8 cellular contexts compared by ENCODE assay signal in the genomic region with DNA sequence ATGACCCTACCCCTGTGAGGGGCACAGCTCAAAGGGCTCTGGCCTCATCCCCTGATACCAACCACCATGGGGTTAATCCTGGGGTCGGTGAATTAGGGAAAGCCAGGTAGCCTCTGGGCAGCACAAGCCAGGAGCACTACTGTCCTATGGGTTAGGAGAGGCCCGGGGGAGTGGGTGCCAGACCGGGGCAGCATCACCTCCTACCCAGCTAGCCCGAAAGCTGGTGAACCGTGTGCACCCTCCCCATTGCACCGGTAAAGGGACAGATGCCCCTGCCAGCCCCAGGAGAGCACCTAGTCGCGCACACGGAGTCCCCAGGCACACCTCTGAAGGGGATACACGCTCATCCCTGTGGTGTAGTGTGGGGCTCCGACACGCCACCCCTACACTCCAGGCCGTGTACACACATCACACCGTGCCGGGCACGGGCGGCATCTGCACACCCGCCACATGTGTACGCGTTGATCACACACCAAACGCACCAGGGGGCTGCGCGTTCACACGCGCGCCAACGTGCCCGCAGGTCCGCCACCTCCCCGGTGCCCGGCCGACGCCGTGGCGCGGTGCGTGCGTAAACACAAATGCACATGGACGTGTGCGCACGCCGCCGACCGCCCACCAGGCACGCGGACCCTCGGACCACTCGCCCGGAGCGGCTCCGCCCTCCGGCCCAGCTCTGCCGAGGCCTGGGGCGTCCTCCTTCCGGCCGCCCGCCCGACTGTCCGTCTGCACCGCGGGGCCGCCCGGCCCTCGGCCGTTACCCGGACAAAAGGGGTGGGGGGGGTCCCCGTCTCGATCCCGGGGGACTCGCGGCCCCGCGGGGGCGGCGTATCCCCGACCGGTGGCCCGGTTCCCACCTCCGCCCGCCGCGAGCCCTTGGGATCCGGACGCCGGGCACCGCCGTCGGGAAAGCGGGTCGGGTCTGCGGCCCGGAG. TPM values are rescaled to one million over a fixed set of nuclear protein-coding genes. Genes with fewer than 3 reads are reported as not detected.
DNase-seq lines count a peak whose midpoint lies in the region; ATAC-seq and TF ChIP-seq lines count a peak whose summit lies in the region.

No MANE protein-coding gene starts in this region.

- no peak overlapping the region for H2BK120ac ChIP-seq in H9 (ENCODE audit: low read depth, low read length, poor library complexity, severe bottlenecking)

- TF ChIP-seq POLR2A in testis (IDR thresholded peaks at IDR 0.05): no peak

- H2AFZ ChIP-seq in H9 (ENCODE audit: low read length): no peak overlapping the region

- CTCF ChIA-PET in AG04450 (lab: Charles Lee): interaction anchor here (0.6 to 1.1 kb wide), 2 partner anchors 9 to 134 kb away, joined by 3 to 4 read pairs; no protein-coding TSS in a partner anchor

- H3K56ac ChIP-seq in H9 (ENCODE audit: insufficient read length, low read depth, low read length): no peak overlapping the region

- peak overlapping the region; percentile 89 for H3K4me2 ChIP-seq in H9 (ENCODE audit: insufficient read depth, insufficient read length, low read length)

- H3K4me1 Mint-ChIP-seq in H9: peaks cover 29 to 40% of the 10 kb centered on the region in 2 experiments
- H3K4me1 Mint-ChIP-seq in dendritic cell treated with granulocyte-macrophage colony-stimulating factor and Interleukin-4, amounts not matched to agents 40 ng/mL and 50 ng/mL, for 4 days (ENCODE audit: low read depth): peaks cover 61% of the 10 kb centered on the region

- no peak overlapping the region for H3T11ph ChIP-seq in H9 (ENCODE audit: low read length)

- no peak overlapping the region for H2BK5ac ChIP-seq in H9 (ENCODE audit: insufficient read length, low read length)

- peaks cover 12% of the 10 kb centered on the region for H3K23me2 ChIP-seq in H9 (ENCODE audit: insufficient read length, low read depth, low read length, poor library complexity, severe bottlenecking)

- no peak overlapping the region for H2BK12ac ChIP-seq in H9 (ENCODE audit: insufficient read length, low read depth, low read length)

- no peaks in the 10 kb centered on the region for H4K20me1 ChIP-seq in H9 (ENCODE audit: control insufficient read depth, insufficient read depth, insufficient read length)

- peak overlapping the region; percentile 13 for H4K5ac ChIP-seq in H9 (ENCODE audit: insufficient read length, low read depth, low read length)

- H2AK5ac ChIP-seq in H9 (ENCODE audit: insufficient read length, low read length): no peak overlapping the region

- H3K27me3 Mint-ChIP-seq in H9 (ENCODE audit: low read depth): peaks cover 1% of the 10 kb centered on the region; the same call in 1 of the 2 replicates
- H3K27me3 Mint-ChIP-seq in dendritic cell treated with granulocyte-macrophage colony-stimulating factor and Interleukin-4, amounts not matched to agents 40 ng/mL and 50 ng/mL, for 4 days: no peaks in the 10 kb centered on the region

- no peaks in the 10 kb centered on the region for H3K27me3 ChIP-seq in AG04450 (ENCODE audit: control insufficient read depth, insufficient read depth, low read length)
- no peaks in the 10 kb centered on the region for H3K27me3 ChIP-seq in H9 (ENCODE audit: insufficient read depth, low read length)
- no peaks in the 10 kb centered on the region for H3K27me3 ChIP-seq in testis

- intact Hi-C loops in dendritic cell treated with granulocyte-macrophage colony-stimulating factor and Interleukin-4, amounts not matched to agents 40 ng/mL and 50 ng/mL, for 4 days (cut with micrococcal nuclease): no loop called here
- intact Hi-C loops in testis (cut with DNase I; ENCODE audit: low total_unique reads): loop anchor here (10.0 kb wide), 1 partner anchor 81 kb away; a partner anchor contains a TSS

- H3K27ac ChIP-seq in AG04450 (ENCODE audit: low read depth, low read length) (no peak overlapping the region), H9 (ENCODE audit: insufficient read length, low read depth, low read length) (no peak overlapping the region), mesodermal cell (ENCODE audit: low read depth, low read length, severe bottlenecking) (peak overlapping the region; percentile 87), testis (peak overlapping the region in 1 of 2 donors; percentile 93)

- peak overlapping the region; percentile 78 for H3K18ac ChIP-seq in H9 (ENCODE audit: insufficient read length, low read depth, low read length)

- no peak overlapping the region for H2BK15ac ChIP-seq in H9 (ENCODE audit: low read depth, low read length)

- H3K4me1 ChIP-seq in H9 (ENCODE audit: insufficient read depth, low read length) (no peaks in the 10 kb centered on the region), mesodermal cell (ENCODE audit: control insufficient read depth, insufficient read depth, low read length, poor library complexity, severe bottlenecking) (peaks cover 16% of the 10 kb centered on the region), testis (peaks cover 32% of the 10 kb centered on the region)

- POLR2A ChIA-PET in AG04450 (lab: Yijun Ruan, JAX): interaction anchor here (0.9 kb wide), 1 partner anchor 65 kb away, joined by 3 read pairs; no protein-coding TSS in a partner anchor

- H3K79me2 ChIP-seq in H9 (ENCODE audit: insufficient read depth, low read length): peaks cover 20% of the 10 kb centered on the region; the same call in 1 of the 2 replicates

- peak overlapping the region; percentile 95 for H3K14ac ChIP-seq in H9 (ENCODE audit: insufficient read depth, low read length)

- no peak for ATAC-seq in HG03135 (IDR thresholded peaks at IDR 0.05; ENCODE audit: unreplicated experiment)

- H3K4me3 ChIP-seq in AG04450 (ENCODE audit: low read depth, low read length) (peak overlapping the region; percentile 84), mesodermal cell (ENCODE audit: extremely low read depth, insufficient read depth, low read length, poor library complexity, severe bottlenecking) (peak overlapping the region; percentile 67), testis (peak overlapping the region; percentile 82 to 89)

- peak overlapping the region; percentile 80 to 84 for H3K4me3 Mint-ChIP-seq in H9
- peak overlapping the region; percentile 81 for H3K4me3 Mint-ChIP-seq in dendritic cell treated with granulocyte-macrophage colony-stimulating factor and Interleukin-4, amounts not matched to agents 40 ng/mL and 50 ng/mL, for 4 days

- H3K36me3 ChIP-seq in mesodermal cell (ENCODE audit: control insufficient read depth, insufficient read depth, low read length): peaks cover 21% of the 10 kb centered on the region
- H3K36me3 ChIP-seq in testis (ENCODE audit: low read depth, missing control alignments): no peaks in the 10 kb centered on the region

- H4K8ac ChIP-seq in H9 (replicated peaks; ENCODE audit: insufficient read length, low read depth, low read length): no peak overlapping the region

- WGBS in H9 (ENCODE audit: extremely low coverage, insufficient read length, low lambda C conversion rate): no CpG with 5 or more reads among the region's 92 CpGs
- 1% methylated on average over 52 to 72 of the region's 92 CpGs for WGBS in mesodermal cell (ENCODE audit: insufficient coverage in 2 of 2), 2 experiments
- 2% methylated on average over 78 of the region's 92 CpGs; no CpG with 5 or more reads in 1 of the 2 donors for WGBS in testis, 2 donors

- H3K9me3 Mint-ChIP-seq in H9: no peaks in the 10 kb centered on the region
- no peaks in the 10 kb centered on the region for H3K9me3 Mint-ChIP-seq in dendritic cell treated with granulocyte-macrophage colony-stimulating factor and Interleukin-4, amounts not matched to agents 40 ng/mL and 50 ng/mL, for 4 days

- peaks cover 0 to 2% (median 0%) of the 10 kb centered on the region in 3 experiments; a peak in 2 of 7 replicates for H3K36me3 Mint-ChIP-seq in H9 (ENCODE audit: insufficient read depth in 1 of 3, low read depth in 3 of 3)
- H3K36me3 Mint-ChIP-seq in dendritic cell treated with granulocyte-macrophage colony-stimulating factor and Interleukin-4, amounts not matched to agents 40 ng/mL and 50 ng/mL, for 4 days (ENCODE audit: low read depth): peaks cover 27% of the 10 kb centered on the region

- no peak overlapping the region for H4K91ac ChIP-seq in H9 (ENCODE audit: insufficient read length, low read depth, low read length)

- H3K9ac ChIP-seq in H9 (ENCODE audit: extremely low read depth, insufficient read length, low read length): peak overlapping the region; percentile 75

- TF ChIP-seq CTCF in AG04450 (IDR thresholded peaks at IDR 0.05; ENCODE audit: low read depth, low read length): no peak
- no peak for TF ChIP-seq CTCF in H9 (conservative IDR thresholded peaks at IDR 0.05)
- TF ChIP-seq CTCF in testis (IDR thresholded peaks at IDR 0.05): no peak

- no peak for DNase-seq in AG04450 (ENCODE audit: low read depth, low spot score)
- DNase-seq in H9: peak; percentile 34
- DNase-seq in T-helper 9 cell: peak; percentile 16
- DNase-seq in testis: no peak
- DNase-seq in NCI-H187 treated with DMSO at 0.1 percent for 48 hours (lab: John Stamatoyannopoulos, UW): no peak

- H3K79me1 ChIP-seq in H9 (ENCODE audit: insufficient read depth, low read depth, low read length, poor library complexity, severe bottlenecking): peaks cover 7% of the 10 kb centered on the region

- no peak overlapping the region for H3K4ac ChIP-seq in H9 (ENCODE audit: low read depth, low read length)

- H3K27ac Mint-ChIP-seq in H9: peak overlapping the region in 2 of 3 experiments; percentile 53 to 63; a peak in 2 of 7 replicates
- H3K27ac Mint-ChIP-seq in dendritic cell treated with granulocyte-macrophage colony-stimulating factor and Interleukin-4, amounts not matched to agents 40 ng/mL and 50 ng/mL, for 4 days: peak overlapping the region; percentile 98

- H3K23ac ChIP-seq in H9 (ENCODE audit: insufficient read length, low read depth, low read length): no peak overlapping the region

- peaks cover 9% of the 10 kb centered on the region; the same call in 1 of the 2 replicates for H3K9me3 ChIP-seq in AG04450 (ENCODE audit: control insufficient read depth, insufficient read depth, low read length)
- H3K9me3 ChIP-seq in H9 (ENCODE audit: control insufficient read depth, low read depth, low read length): no peaks in the 10 kb centered on the region
- H3K9me3 ChIP-seq in mesodermal cell (ENCODE audit: control insufficient read depth, low read length): no peaks in the 10 kb centered on the region
- no peaks in the 10 kb centered on the region for H3K9me3 ChIP-seq in testis

- no peak overlapping the region for H2BK20ac ChIP-seq in H9 (ENCODE audit: low read depth, low read length, poor library complexity, severe bottlenecking)

RNA-seq across cellular contexts. Expression of a gene that starts 0.8 kb away (rescaled TPM):
- polyA plus RNA-seq in AG04450 (2011; rRNA removed) (4.1 and 6.1 TPM in 2 replicates), testis (ENCODE audit: insufficient read depth, low read depth, low replicate concordance) (33.3 TPM)
- polyA minus RNA-seq in AG04450 (2011; rRNA and poly(A)+ RNA removed): 2.7 and 3.3 TPM in 2 replicates
- total RNA-seq in H9 (2021) (80.9 and 81.7 TPM in 2 replicates), testis (10 to 100 TPM; 15.9 to 25.0 TPM)
- 28.9 TPM for polyA plus RNA-seq in mesodermal cell (2013, experiment 1 of 2)
- polyA plus RNA-seq in mesodermal cell (2013, experiment 2 of 2): 28.7 TPM

RNA-seq across cellular contexts. Expression of a gene that starts 10.7 kb away (rescaled TPM):
- polyA plus RNA-seq in AG04450 (2011; rRNA removed) (3.4 and 8.6 TPM in 2 replicates), testis (ENCODE audit: insufficient read depth, low read depth, low replicate concordance) (34.7 TPM)
- 11.3 and 18.2 TPM in 2 replicates for polyA minus RNA-seq in AG04450 (2011; rRNA and poly(A)+ RNA removed)
- total RNA-seq in H9 (2021) (91.6 and 93.9 TPM in 2 replicates), testis (10 to 100 TPM; 89.7 to 91.1 TPM)
- 43.6 TPM for polyA plus RNA-seq in mesodermal cell (2013, experiment 1 of 2)
- 34.5 TPM for polyA plus RNA-seq in mesodermal cell (2013, experiment 2 of 2)

RNA-seq across cellular contexts. Expression of a gene that starts 57.8 kb away (rescaled TPM):
- polyA plus RNA-seq in AG04450 (2011; rRNA removed) (not detected in 2 replicates), testis (ENCODE audit: insufficient read depth, low read depth, low replicate concordance) (19.8 TPM)
- not detected in 2 replicates for polyA minus RNA-seq in AG04450 (2011; rRNA and poly(A)+ RNA removed)
- total RNA-seq in H9 (2021) (1.4 and 2.0 TPM in 2 replicates), testis (10 to 100 TPM; 10.3 to 15.1 TPM)
- polyA plus RNA-seq in mesodermal cell (2013, experiment 1 of 2): 0.44 TPM
- polyA plus RNA-seq in mesodermal cell (2013, experiment 2 of 2): 0.30 TPM

Comparison
In these comparisons a context has a peak if more than half of its experiments do, and no peak if none do; other contexts are left out.
1. DNase-seq: peak in H9 (single experiment) and T-helper 9 cell (single experiment); none in AG04450 (single experiment), testis (single experiment) and NCI-H187 treated with DMSO at 0.1 percent for 48 hours (single experiment).
2. Peak in every context shown above with its lines, with median percentiles within 50 percentile points of each other: H3K4me3 ChIP-seq.